8 cellular contexts compared by ENCODE assay signal in the genomic region with DNA sequence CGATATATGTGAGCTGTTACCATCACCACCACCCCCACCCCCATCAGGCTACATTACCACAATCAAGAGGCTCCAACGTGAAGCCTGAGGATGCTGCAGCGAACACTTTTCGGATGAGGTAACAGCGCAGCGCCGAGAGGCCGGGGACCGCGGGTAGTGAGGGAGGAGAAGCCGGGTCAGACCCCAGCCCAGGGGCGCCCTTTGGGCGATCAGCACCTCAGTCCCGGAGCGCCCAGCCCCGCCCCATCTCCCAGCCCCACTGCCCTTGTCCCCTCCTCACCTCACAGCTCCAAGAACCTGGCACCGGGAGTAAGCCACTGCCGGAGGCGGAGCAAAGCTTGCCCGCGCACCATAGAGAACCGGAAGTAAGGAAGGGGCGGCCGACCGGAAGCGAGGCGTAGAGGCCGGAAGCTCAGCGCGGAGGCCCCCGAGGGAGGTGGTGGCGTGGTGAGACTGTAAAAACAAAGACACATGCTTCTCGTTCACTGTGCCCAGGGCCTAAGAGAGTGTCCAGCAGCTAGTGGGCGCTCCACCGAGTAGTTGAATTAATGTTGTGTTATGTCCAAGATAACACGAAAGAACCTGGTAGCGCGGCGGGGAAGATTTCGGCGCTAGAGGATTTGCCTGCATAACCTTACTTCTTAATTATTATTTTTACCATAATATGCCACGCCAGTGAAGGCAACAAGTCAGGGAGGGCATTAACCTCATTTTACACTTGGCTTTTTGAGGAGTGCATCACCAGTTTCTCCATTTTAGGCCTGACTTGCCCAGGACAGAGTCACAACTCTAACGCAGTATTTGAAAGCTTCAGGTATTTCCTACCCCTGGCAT. TPM values are rescaled to one million over a fixed set of nuclear protein-coding genes. Genes with fewer than 3 reads are reported as not detected.
A peak's percentile ranks its signal among the peaks of the same experiment; 100 is the strongest.
DNase-seq lines count a peak whose midpoint lies in the region; ATAC-seq, FAIRE-seq and TF ChIP-seq lines count a peak whose summit lies in the region.

THOC5 (minus strand) TSS at position 367 of the 834 bp plus-strand sequence. CDS start 4,610 bp downstream, outside the sequence.

- peak; percentile 93 for DNase-seq in GM12892 (ENCODE audit: insufficient read length)
- peak; percentile 92 for DNase-seq in NCI-H1436 treated with DMSO at 0.1 percent for 48 hours (lab: John Stamatoyannopoulos, UW)
- peak; percentile 78 to 92 (median 87) for DNase-seq in T-cell
- peak; percentile 97 for DNase-seq in cardiac septum (ENCODE audit: low spot score)
- DNase-seq in pons (ENCODE audit: low spot score), result peak; percentile 99
- peak; percentile 93 for DNase-seq in type B pancreatic cell (ENCODE audit: extremely low spot score, unreplicated experiment)

- FAIRE-seq in GM12892 (lab: Jason Lieb, UNC), result peak; percentile 90

- H3K36me3 Mint-ChIP-seq in T-cell, result peaks cover 36% of the 10 kb centered on the region
- H3K36me3 Mint-ChIP-seq in type B pancreatic cell, result peaks cover 23% of the 10 kb centered on the region

- H3K27ac Mint-ChIP-seq in T-cell (peak within 1 kb of the TSS; percentile 95 to 99), type B pancreatic cell (peak within 1 kb of the TSS; percentile 95)

- POLR2A ChIA-PET in T-cell (lab: Charles Lee), result interaction anchor here (0.5 to 0.7 kb wide), 6 partner anchors 18 to 787 kb away, joined by 3 to 8 read pairs (median 4); no protein-coding TSS in a partner anchor

- H3K27me3 Mint-ChIP-seq in T-cell (no peaks in the 10 kb centered on the region), type B pancreatic cell (no peaks in the 10 kb centered on the region)

- peak; percentile 72 for TF ChIP-seq CTCF in type B pancreatic cell (conservative IDR thresholded peaks at IDR 0.05)

- no peaks in the 10 kb centered on the region for H3K9me3 Mint-ChIP-seq in T-cell
- no peaks in the 10 kb centered on the region for H3K9me3 Mint-ChIP-seq in type B pancreatic cell

- peak; percentile 79 for TF ChIP-seq POLR2A in GM12892 (IDR thresholded peaks at IDR 0.05; ENCODE audit: low read depth, low read length)

- peak within 1 kb of the TSS; percentile 87 to 95 (median 94) for H3K4me3 Mint-ChIP-seq in T-cell
- H3K4me3 Mint-ChIP-seq in type B pancreatic cell, result peak within 1 kb of the TSS; percentile 91

- intact Hi-C loops in cardiac septum (cut with DNase I), result loop anchor here (5.0 kb wide), 1 partner anchor 214 kb away; the partner anchor contains the start of genes UQCR10 and ZMAT5

- CTCF ChIA-PET in T-cell (lab: Charles Lee), result interaction anchor here (0.6 to 1.2 kb wide), 3 partner anchors 25 to 51 kb away, joined by 3 to 5 read pairs (median 3); no protein-coding TSS in a partner anchor

- 0 to 1% (median 0%) methylated on average over 43 of the region's 43 CpGs for WGBS in adipose tissue, 3 donors

- peak within 1 kb of the TSS; percentile 26 for H3K27ac ChIP-seq in adipose tissue (ENCODE audit: low read depth, low read length)

- peak; percentile 98 for ATAC-seq in HG02852 (IDR thresholded peaks at IDR 0.05; ENCODE audit: unreplicated experiment)
- peak; percentile 96 to 98 (median 98) for ATAC-seq in T-cell (replicated peaks in 1 of 4)

- peaks cover 27 to 39% (median 31%) of the 10 kb centered on the region in 3 donors for H3K4me1 Mint-ChIP-seq in T-cell
- peaks cover 8% of the 10 kb centered on the region for H3K4me1 Mint-ChIP-seq in type B pancreatic cell (ENCODE audit: unreplicated experiment)

RNA-seq across cellular contexts. Expression of gene THOC5, which starts in this region (rescaled TPM):
- 23.1 TPM for polyA plus RNA-seq in GM12892 (2012; ENCODE audit: missing spikeins)
- total RNA-seq in T-cell (10 to 100 TPM; 36.9 to 55.4 (median 48.5) TPM), cardiac septum (37.0 TPM), type B pancreatic cell (ENCODE audit: low replicate concordance) (36.6 and 53.5 TPM in 2 replicates)
- polyA plus RNA-seq in adipose tissue, result 10 to 100 TPM; 14.2 to 30.9 (median 23.5) TPM

Comparison
In these comparisons a context has a peak if more than half of its experiments do, and no peak if none do; other contexts are left out.
1. Peak in every context shown above with its lines: DNase-seq, ATAC-seq and H3K27ac ChIP-seq.